Comparison of ENCODE assay signal across 16 cellular contexts in the genomic region with DNA sequence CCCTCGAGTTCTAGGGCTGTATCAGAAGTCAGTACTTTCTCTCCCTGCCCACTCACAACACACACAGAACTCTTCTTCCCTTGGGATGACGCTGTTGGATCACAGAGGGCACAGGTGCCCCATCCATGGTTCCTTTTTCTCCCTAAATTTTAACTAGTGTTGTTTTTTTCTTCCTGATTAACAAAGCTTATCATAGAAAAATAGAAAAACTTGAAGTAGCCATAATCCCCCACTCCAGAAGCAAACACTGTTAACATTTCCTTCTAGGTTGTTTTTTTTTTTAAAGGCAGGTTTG.
"Had no signal": no experiment of that assay in that cellular context is flagged by ENCODE, and none has a peak within 500 bp of the region (broad histone marks: within the 10 kb centered on the region; RNA-seq: fewer than 3 reads in every experiment).

No MANE protein-coding gene starts in this region.

- H3K27me3 ChIP-seq: cardiac muscle cell, colonic mucosa, neural progenitor cell had no signal

- H3K9ac ChIP-seq: neural progenitor cell, parathyroid adenoma had no signal

- H3K27ac ChIP-seq: cardiac muscle cell, colonic mucosa, neural progenitor cell, parathyroid adenoma had no signal

- H3K4me3 ChIP-seq: cardiac muscle cell, colonic mucosa, neural progenitor cell had no signal

- H3K36me3 ChIP-seq: cardiac muscle cell, colonic mucosa, neural progenitor cell had no signal

- H3K9me3 ChIP-seq: colonic mucosa had no signal

- DNase-seq: activated CD4-positive, alpha-beta T cell treated with anti-CD3 and anti-CD28 coated beads, Interleukin-2, amount 10 ng/mL, durations not matched to agents 24 days and 14 days; activated CD4-positive, CD25-positive, alpha-beta regulatory T cell; activated CD8-positive, alpha-beta memory T cell treated with anti-CD3 and anti-CD28 coated beads, Interleukin-2, amount 50 U/mL, for 4 hours; activated CD8-positive, alpha-beta T cell treated with anti-CD3 and anti-CD28 coated beads, Interleukin-2, amount 10 ng/mL, durations not matched to agents 7 days and 5 days; activated T-cell treated with anti-CD3 and anti-CD28 coated beads, Interleukin-2, amount 50 U/mL, for 72 hours; aorta; colonic mucosa; immature natural killer cell; naive B cell; stimulated activated CD4-positive, alpha-beta T cell treated with anti-CD3 and anti-CD28 coated beads, Interleukin-15, amount 100 ng/mL, for 24 hours; stimulated activated CD4-positive, alpha-beta T cell treated with anti-CD3 and anti-CD28 coated beads, Interleukin-4, amount 100 ng/mL, for 1 hour; stimulated activated naive B cell treated with anti-CD40 and anti-IgM and Interleukin-4, amounts not matched to agents 10 μg/mL and 1 μg/mL and 100 μg/mL, for 72 hours; trophoblast cell had no signal

- H3K4me1 ChIP-seq: colonic mucosa, parathyroid adenoma had no signal

- H3K4me2 ChIP-seq: neural progenitor cell had no signal
